In genomic region chr17:38451840-38452529, GRCh38 we compare ENCODE assay signal across 8 cellular contexts. TPM values are rescaled to one million over a fixed set of nuclear protein-coding genes. Genes with fewer than 3 reads are reported as not detected.
A peak's percentile ranks its signal among the peaks of the same experiment; 100 is the strongest.
DNase-seq lines count a peak whose midpoint lies in the region; ATAC-seq and TF ChIP-seq lines count a peak whose summit lies in the region.

No MANE protein-coding gene starts in this region.

- CTCF ChIA-PET in BJ (lab: Yijun Ruan, JAX) = interaction anchor here (0.6 to 3.5 kb wide), 9 partner anchors 12 to 1014 kb away, joined by 3 to 14 read pairs (median 3); partner anchors contain the start of gene ARHGAP23
- CTCF ChIA-PET in Panc1 (lab: Charles Lee) = no interaction called here
- CTCF ChIA-PET in OCI-LY7 (lab: Charles Lee; ENCODE audit: unreplicated experiment) = no interaction called here

- no peaks in the 10 kb centered on the region for H4K20me1 ChIP-seq in neural progenitor cell (ENCODE audit: low read depth)
- no peaks in the 10 kb centered on the region for H4K20me1 ChIP-seq in OCI-LY7 (ENCODE audit: insufficient read depth, low read length)

- in situ Hi-C loops in Panc1 (cut with HindIII; ENCODE audit: low pct_unique_long_range_greater_than_20kb, low sequenced_read_pairs) = no loop called here

- H3K4me2 ChIP-seq in neural progenitor cell (peak overlapping the region; percentile 71), OCI-LY7 (ENCODE audit: low read length) (no peak overlapping the region)

- H3K4me3 ChIP-seq in BJ (ENCODE audit: low read depth, low read length) (peak overlapping the region; percentile 43), Panc1 (ENCODE audit: low read depth in 2 of 2, low read length in 2 of 2) (no peak overlapping the region), esophagus muscularis mucosa (peak overlapping the region; percentile 6 to 30 (median 16)), neural progenitor cell (peak overlapping the region; percentile 18), OCI-LY7 (ENCODE audit: low read depth, low read length, poor library complexity, severe bottlenecking) (no peak overlapping the region)

- no peak for TF ChIP-seq POLR2A in esophagus muscularis mucosa (IDR thresholded peaks at IDR 0.05; ENCODE audit: low read depth)

- H3K9me3 ChIP-seq in Panc1 (ENCODE audit: control insufficient read depth, insufficient read depth, low read depth, low read length) (no peaks in the 10 kb centered on the region), esophagus muscularis mucosa (no peaks in the 10 kb centered on the region), neural progenitor cell (ENCODE audit: low read depth) (no peaks in the 10 kb centered on the region), OCI-LY7 (ENCODE audit: low read length) (no peaks in the 10 kb centered on the region)

- peaks cover 17% of the 10 kb centered on the region for H3K79me2 ChIP-seq in neural progenitor cell (ENCODE audit: low read depth)
- no peaks in the 10 kb centered on the region for H3K79me2 ChIP-seq in OCI-LY7 (ENCODE audit: insufficient read depth, low read depth, low read length)

- H3F3A ChIP-seq in neural progenitor cell (ENCODE audit: low read depth) = peaks cover 47% of the 10 kb centered on the region

- no peaks in the 10 kb centered on the region for H3K9me3 Mint-ChIP-seq in neural progenitor cell

- POLR2A ChIA-PET in BJ (lab: Charles Lee) (interaction anchor here (0.6 to 2.4 kb wide), 7 partner anchors 13 to 135 kb away, joined by 3 to 15 read pairs (median 3); no protein-coding TSS in a partner anchor), Panc1 (lab: Charles Lee) (no interaction called here), OCI-LY7 (lab: Charles Lee) (interaction anchor here (0.7 kb wide), 1 partner anchor 605 kb away, joined by 6 read pairs; no protein-coding TSS in a partner anchor)

- H3K27ac ChIP-seq in Panc1 (ENCODE audit: low read length) (peak overlapping the region; percentile 71), esophagus muscularis mucosa (replicated peaks in 1 of 4) (peak overlapping the region; percentile 63 to 82 (median 74)), neural progenitor cell (peak overlapping the region; percentile 11), OCI-LY7 (ENCODE audit: low read depth, low read length, poor library complexity, severe bottlenecking) (no peak overlapping the region)

- peak overlapping the region; percentile 70 for H3K27ac Mint-ChIP-seq in neural progenitor cell

- H3K9ac ChIP-seq in neural progenitor cell = no peak overlapping the region

- H3K27me3 Mint-ChIP-seq in neural progenitor cell (ENCODE audit: insufficient read depth, low read depth) = peaks cover 42% of the 10 kb centered on the region

- peaks cover 60% of the 10 kb centered on the region for H3K4me1 Mint-ChIP-seq in neural progenitor cell

- ATAC-seq in Panc1 = no peak
- ATAC-seq in HG03432 (IDR thresholded peaks at IDR 0.05; ENCODE audit: unreplicated experiment) = no peak
- no peak for ATAC-seq in HG03469 (IDR thresholded peaks at IDR 0.05; ENCODE audit: unreplicated experiment)

- H2AFZ ChIP-seq in neural progenitor cell (replicated peaks) (peak overlapping the region; percentile 35), OCI-LY7 (ENCODE audit: low read length) (no peak overlapping the region)

- TF ChIP-seq CTCF in BJ (IDR thresholded peaks at IDR 0.05; ENCODE audit: insufficient read depth, low read depth, low read length) = no peak
- TF ChIP-seq CTCF in Panc1 (IDR thresholded peaks at IDR 0.05) = no peak
- no peak for TF ChIP-seq CTCF in esophagus muscularis mucosa (IDR thresholded peaks at IDR 0.05)
- no peak for TF ChIP-seq CTCF in neural progenitor cell (IDR thresholded peaks at IDR 0.05)
- no peak for TF ChIP-seq CTCF in OCI-LY7 (conservative IDR thresholded peaks at IDR 0.05; ENCODE audit: low read length)

- no peaks in the 10 kb centered on the region for H3K36me3 Mint-ChIP-seq in neural progenitor cell

- peak overlapping the region; percentile 77 for H3K4me3 Mint-ChIP-seq in neural progenitor cell

- no TSS peak for BruUV-seq in Panc1 (replicated peaks; lab: Mats Ljungman, UMichigan)
- BruUV-seq in OCI-LY7 (replicated peaks; lab: Mats Ljungman, UMichigan) = no TSS peak

- H3K9me2 ChIP-seq in OCI-LY7 (ENCODE audit: insufficient read depth, low read length) = no peaks in the 10 kb centered on the region

- peaks cover 46% of the 10 kb centered on the region for H3K4me1 ChIP-seq in Panc1 (ENCODE audit: control insufficient read depth, insufficient read depth, low read length)
- H3K4me1 ChIP-seq in esophagus muscularis mucosa = peaks cover 83 to 92% (median 90%) of the 10 kb centered on the region in 4 donors
- peaks cover 59% of the 10 kb centered on the region for H3K4me1 ChIP-seq in neural progenitor cell
- H3K4me1 ChIP-seq in OCI-LY7 (ENCODE audit: insufficient read depth, low read length, poor library complexity, severe bottlenecking) = peaks cover 28% of the 10 kb centered on the region

- 37% methylated on average over 18 of the region's 18 CpGs for WGBS in esophagus muscularis mucosa

- intact Hi-C loops in Panc1 (cut with micrococcal nuclease; ENCODE audit: unreplicated experiment) (no loop called here), esophagus muscularis mucosa (cut with DNase I) (no loop called here), OCI-LY7 (cut with micrococcal nuclease; ENCODE audit: unreplicated experiment) (no loop called here)

- DNase-seq in BJ (ENCODE audit: low read depth) = peak; percentile 83
- DNase-seq in Panc1 (ENCODE audit: low read depth, low spot score) = no peak
- no peak for DNase-seq in esophagus muscularis mucosa (ENCODE audit: extremely low spot score)
- DNase-seq in neural progenitor cell (ENCODE audit: low spot score) = peak; percentile 65
- no peak for DNase-seq in activated T-cell treated with anti-CD3 and anti-CD28 coated beads, Interleukin-2, amount 50 U/mL, for 48 hours
- no peak for DNase-seq in OCI-LY7 (ENCODE audit: low spot score)

- no peak for TF ChIP-seq EP300 in esophagus muscularis mucosa (IDR thresholded peaks at IDR 0.05)

- H3K27me3 ChIP-seq in BJ (ENCODE audit: control insufficient read depth, insufficient read depth, low read length) (no peaks in the 10 kb centered on the region), Panc1 (ENCODE audit: control insufficient read depth, insufficient read depth, low read length) (no peaks in the 10 kb centered on the region), esophagus muscularis mucosa (no peaks in the 10 kb centered on the region), neural progenitor cell (peaks cover 10% of the 10 kb centered on the region)

- H3K36me3 ChIP-seq in BJ (ENCODE audit: control insufficient read depth, insufficient read depth, low read length) = no peaks in the 10 kb centered on the region; the same call in 1 of the 2 replicates
- no peaks in the 10 kb centered on the region for H3K36me3 ChIP-seq in Panc1 (ENCODE audit: control insufficient read depth, insufficient read depth, low read length)
- no peaks in the 10 kb centered on the region for H3K36me3 ChIP-seq in esophagus muscularis mucosa
- no peaks in the 10 kb centered on the region for H3K36me3 ChIP-seq in neural progenitor cell
- H3K36me3 ChIP-seq in OCI-LY7 (ENCODE audit: insufficient read depth, low read length) = no peaks in the 10 kb centered on the region

RNA-seq across cellular contexts. Expression of gene ARHGAP23, which starts 23.7 kb away (rescaled TPM):
- polyA plus RNA-seq in BJ (2011; rRNA removed) = 15.7 and 17.2 TPM in 2 replicates
- polyA minus RNA-seq in BJ (2011; rRNA and poly(A)+ RNA removed) = 30.3 and 47.3 TPM in 2 replicates
- 33.0 TPM for total RNA-seq in Panc1 (2021; ENCODE audit: unreplicated experiment)
- 9.9 TPM for polyA plus RNA-seq in Panc1 (2012; ENCODE audit: insufficient read length)
- 100 to 1,000 TPM in 2 of 4 donors, 10 to 100 TPM in 2; 58.6 to 150 (median 104) TPM for total RNA-seq in esophagus muscularis mucosa
- 6.1 and 14.2 TPM in 2 replicates for total RNA-seq in neural progenitor cell (ENCODE audit: low replicate concordance)
- 18.6 and 25.4 TPM in 2 replicates for total RNA-seq in OCI-LY7 (2014; rRNA removed; shearing (Covaris generic))
- 14.6 and 16.3 TPM in 2 replicates for total RNA-seq in OCI-LY7 (2022)

Comparison
In these comparisons a context has a peak if more than half of its experiments do, and no peak if none do; other contexts are left out.
1. DNase-seq: peak in BJ (single experiment) and neural progenitor cell (single experiment); none in Panc1 (single experiment), esophagus muscularis mucosa (single experiment), activated T-cell treated with anti-CD3 and anti-CD28 coated beads, Interleukin-2, amount 50 U/mL, for 48 hours (0 of 2) and OCI-LY7 (single experiment).
2. H3K4me3 ChIP-seq: peak in BJ (single experiment), esophagus muscularis mucosa (4 of 4) and neural progenitor cell (single experiment); none in Panc1 (0 of 2) and OCI-LY7 (single experiment).